Comparison of ENCODE assay signal across 8 cellular contexts in the genomic region with DNA sequence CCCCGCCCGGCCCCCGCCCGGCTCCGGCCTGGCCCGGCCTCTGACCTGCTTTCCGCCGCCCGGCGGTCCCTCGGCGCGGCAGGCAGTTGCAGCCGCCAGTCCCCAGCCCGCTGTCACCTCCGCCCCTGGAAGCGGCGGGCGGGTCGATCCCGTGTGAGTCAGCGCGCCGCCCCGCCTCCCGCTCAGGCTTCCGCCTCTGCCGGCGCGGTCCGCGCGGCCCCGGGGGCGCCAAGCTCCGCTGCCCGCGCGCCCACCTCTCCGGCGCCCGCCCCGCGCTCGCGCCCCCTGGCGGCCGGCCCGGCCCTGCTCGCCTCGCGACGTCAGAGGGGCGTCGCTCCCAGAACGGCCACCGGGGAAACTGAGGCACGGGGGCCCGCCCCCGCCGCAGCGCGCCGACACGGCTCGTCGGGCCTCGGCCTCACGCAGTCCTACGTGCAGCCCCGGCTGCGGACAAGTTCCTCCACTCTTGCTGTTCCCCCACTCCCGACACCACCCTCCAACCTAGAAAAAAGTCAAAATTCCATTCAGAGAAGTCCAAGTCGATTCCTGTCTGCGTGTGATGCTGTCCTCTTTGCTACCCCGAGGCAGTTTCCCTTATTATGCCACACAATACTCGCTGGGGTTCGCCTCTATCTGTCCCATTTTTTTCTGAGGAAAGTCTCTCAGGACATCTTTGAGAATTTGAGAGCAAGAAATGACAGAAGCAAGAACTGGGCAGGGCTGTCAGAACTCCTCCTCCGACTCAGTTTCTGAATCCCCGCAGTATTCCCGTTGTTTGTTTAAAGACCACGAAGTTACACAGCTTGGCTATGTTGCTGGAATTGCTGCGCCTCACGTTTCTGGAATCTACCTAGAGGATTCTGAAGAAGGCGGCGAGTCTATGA. TPM values are rescaled to one million over a fixed set of nuclear protein-coding genes. Genes with fewer than 3 reads are reported as not detected.
DNase-seq lines count a peak whose midpoint lies in the region; ATAC-seq and TF ChIP-seq lines count a peak whose summit lies in the region.

A gene with protein sequence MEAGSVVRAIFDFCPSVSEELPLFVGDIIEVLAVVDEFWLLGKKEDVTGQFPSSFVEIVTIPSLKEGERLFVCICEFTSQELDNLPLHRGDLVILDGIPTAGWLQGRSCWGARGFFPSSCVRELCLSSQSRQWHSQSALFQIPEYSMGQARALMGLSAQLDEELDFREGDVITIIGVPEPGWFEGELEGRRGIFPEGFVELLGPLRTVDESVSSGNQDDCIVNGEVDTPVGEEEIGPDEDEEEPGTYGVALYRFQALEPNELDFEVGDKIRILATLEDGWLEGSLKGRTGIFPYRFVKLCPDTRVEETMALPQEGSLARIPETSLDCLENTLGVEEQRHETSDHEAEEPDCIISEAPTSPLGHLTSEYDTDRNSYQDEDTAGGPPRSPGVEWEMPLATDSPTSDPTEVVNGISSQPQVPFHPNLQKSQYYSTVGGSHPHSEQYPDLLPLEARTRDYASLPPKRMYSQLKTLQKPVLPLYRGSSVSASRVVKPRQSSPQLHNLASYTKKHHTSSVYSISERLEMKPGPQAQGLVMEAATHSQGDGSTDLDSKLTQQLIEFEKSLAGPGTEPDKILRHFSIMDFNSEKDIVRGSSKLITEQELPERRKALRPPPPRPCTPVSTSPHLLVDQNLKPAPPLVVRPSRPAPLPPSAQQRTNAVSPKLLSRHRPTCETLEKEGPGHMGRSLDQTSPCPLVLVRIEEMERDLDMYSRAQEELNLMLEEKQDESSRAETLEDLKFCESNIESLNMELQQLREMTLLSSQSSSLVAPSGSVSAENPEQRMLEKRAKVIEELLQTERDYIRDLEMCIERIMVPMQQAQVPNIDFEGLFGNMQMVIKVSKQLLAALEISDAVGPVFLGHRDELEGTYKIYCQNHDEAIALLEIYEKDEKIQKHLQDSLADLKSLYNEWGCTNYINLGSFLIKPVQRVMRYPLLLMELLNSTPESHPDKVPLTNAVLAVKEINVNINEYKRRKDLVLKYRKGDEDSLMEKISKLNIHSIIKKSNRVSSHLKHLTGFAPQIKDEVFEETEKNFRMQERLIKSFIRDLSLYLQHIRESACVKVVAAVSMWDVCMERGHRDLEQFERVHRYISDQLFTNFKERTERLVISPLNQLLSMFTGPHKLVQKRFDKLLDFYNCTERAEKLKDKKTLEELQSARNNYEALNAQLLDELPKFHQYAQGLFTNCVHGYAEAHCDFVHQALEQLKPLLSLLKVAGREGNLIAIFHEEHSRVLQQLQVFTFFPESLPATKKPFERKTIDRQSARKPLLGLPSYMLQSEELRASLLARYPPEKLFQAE (N-terminal part only) (minus strand): TSS at position 155 of the 884 bp plus-strand sequence. CDS start 37,823 bp downstream, outside the sequence.

- no peaks in the 10 kb centered on the region for H3K36me3 ChIP-seq in DND-41 (ENCODE audit: insufficient read depth, low read length)
- H3K36me3 ChIP-seq in SJSA1 = peaks cover 5% of the 10 kb centered on the region

- no peaks in the 10 kb centered on the region for H3K9me3 ChIP-seq in DND-41 (ENCODE audit: insufficient read depth, low read length, severe bottlenecking)
- H3K9me3 ChIP-seq in SJSA1 (replicated peaks) = no peaks in the 10 kb centered on the region

- ATAC-seq in DND-41 (ENCODE audit: insufficient read depth, low read depth) (peak; percentile 97), GM21447 (IDR thresholded peaks at IDR 0.05; ENCODE audit: unreplicated experiment) (peak; percentile 48)

- peaks cover 22% of the 10 kb centered on the region for H3K4me1 ChIP-seq in DND-41 (ENCODE audit: insufficient read depth, low read length)
- peaks cover 52% of the 10 kb centered on the region for H3K4me1 ChIP-seq in SJSA1 (replicated peaks)

- TF ChIP-seq CTCF in DND-41 (IDR thresholded peaks at IDR 0.05; ENCODE audit: borderline replicate concordance, extremely low read depth, low read length, poor library complexity, severe bottlenecking) = peak; percentile 70

- H3K79me2 ChIP-seq in DND-41 (ENCODE audit: insufficient read depth, low read length) = no peaks in the 10 kb centered on the region

- peak within 1 kb of the TSS; percentile 62 for H3K9ac ChIP-seq in DND-41 (ENCODE audit: low read depth, low read length)

- peak within 1 kb of the TSS; percentile 93 for H3K4me2 ChIP-seq in DND-41 (ENCODE audit: insufficient read depth, low read length)

- H3K27me3 Mint-ChIP-seq in activated naive CD4-positive, alpha-beta T cell treated with anti-CD3 and anti-CD28 coated beads for 36 hours (ENCODE audit: low read depth) = peaks cover 7% of the 10 kb centered on the region

- H2AFZ ChIP-seq in DND-41 (ENCODE audit: low read depth, low read length) = peak within 1 kb of the TSS; percentile 66

- intact Hi-C loops in activated naive CD4-positive, alpha-beta T cell treated with anti-CD3 and anti-CD28 coated beads for 36 hours (cut with micrococcal nuclease) = loop anchor here (1.0 to 5.0 kb wide), 9 partner anchors 36 to 578 kb away; a partner anchor contains a TSS

- peaks cover 38% of the 10 kb centered on the region for H3K4me1 Mint-ChIP-seq in activated naive CD4-positive, alpha-beta T cell treated with anti-CD3 and anti-CD28 coated beads for 36 hours (ENCODE audit: low read depth)

- H3K36me3 Mint-ChIP-seq in activated naive CD4-positive, alpha-beta T cell treated with anti-CD3 and anti-CD28 coated beads for 36 hours (ENCODE audit: low read depth) = no peaks in the 10 kb centered on the region

- CTCF ChIA-PET in activated naive CD4-positive, alpha-beta T cell treated with anti-CD3 and anti-CD28 coated beads for 36 hours (lab: Charles Lee) = interaction anchor here (0.6 to 4.2 kb wide), 16 partner anchors 8 to 164 kb away, joined by 3 to 40 read pairs (median 4); no protein-coding TSS in a partner anchor

- H4K20me1 ChIP-seq in DND-41 (ENCODE audit: insufficient read depth, low read length) = peaks cover 6% of the 10 kb centered on the region; the same call in 1 of the 2 replicates

- peak within 1 kb of the TSS; percentile 28 to 68; a peak in 3 of 4 replicates for H3K4me3 ChIP-seq in DND-41 (ENCODE audit: low read depth in 1 of 2, low read length in 2 of 2)
- H3K4me3 ChIP-seq in SJSA1 = peak within 1 kb of the TSS; percentile 78

- H3K27ac ChIP-seq in DND-41 (ENCODE audit: low read length) (peak within 1 kb of the TSS; percentile 34; the same call in 1 of the 2 replicates), SJSA1 (peak within 1 kb of the TSS; percentile 34; the same call in 1 of the 2 replicates), substantia nigra (ENCODE audit: low read depth, low read length, poor library complexity, severe bottlenecking) (peak within 1 kb of the TSS; percentile 45)

- H3K27me3 ChIP-seq in DND-41 (ENCODE audit: insufficient read depth, low read length, poor library complexity) = peaks cover 33% of the 10 kb centered on the region
- no peaks in the 10 kb centered on the region for H3K27me3 ChIP-seq in SJSA1 (replicated peaks)

- peak within 1 kb of the TSS; percentile 85 for H3K4me3 Mint-ChIP-seq in activated naive CD4-positive, alpha-beta T cell treated with anti-CD3 and anti-CD28 coated beads for 36 hours

- no peaks in the 10 kb centered on the region for H3K9me3 Mint-ChIP-seq in activated naive CD4-positive, alpha-beta T cell treated with anti-CD3 and anti-CD28 coated beads for 36 hours

- peak; percentile 86 for DNase-seq in DND-41
- DNase-seq in HuH-7 (ENCODE audit: low spot score) = peak; percentile 90
- peak; percentile 73 to 86 for DNase-seq in SJSA1 (ENCODE audit: low read depth in 1 of 2, low spot score in 2 of 2)
- DNase-seq in activated naive CD4-positive, alpha-beta T cell treated with anti-CD3 and anti-CD28 coated beads for 36 hours = peak; percentile 82
- peak; percentile 94 for DNase-seq in germinal center (ENCODE audit: low spot score)
- peak in 48 of 56 donors; percentile 5 to 77 (median 51) for DNase-seq in nucleus accumbens (lab: John Stamatoyannopoulos, UW)
- DNase-seq in substantia nigra (lab: John Stamatoyannopoulos, UW) = peak in 43 of 49 donors; percentile 10 to 91 (median 51)

- H3K27ac Mint-ChIP-seq in activated naive CD4-positive, alpha-beta T cell treated with anti-CD3 and anti-CD28 coated beads for 36 hours = peak within 1 kb of the TSS; percentile 37

RNA-seq across cellular contexts. Expression of the gene that starts here (rescaled TPM):
- total RNA-seq in SJSA1 (2014; rRNA removed; shearing (Covaris generic)) = 7.7 and 11.0 TPM in 2 replicates
- total RNA-seq in activated naive CD4-positive, alpha-beta T cell treated with anti-CD3 and anti-CD28 coated beads for 36 hours = 1 to 10 TPM; 2.2 to 2.4 TPM

Comparison
In these comparisons a context has a peak if more than half of its experiments do, and no peak if none do; other contexts are left out.
1. Peak in every context shown above with its lines: DNase-seq, ATAC-seq, H3K4me3 ChIP-seq and H3K27ac ChIP-seq.